ENCODE assay signal across 15 cellular contexts in the genomic region with DNA sequence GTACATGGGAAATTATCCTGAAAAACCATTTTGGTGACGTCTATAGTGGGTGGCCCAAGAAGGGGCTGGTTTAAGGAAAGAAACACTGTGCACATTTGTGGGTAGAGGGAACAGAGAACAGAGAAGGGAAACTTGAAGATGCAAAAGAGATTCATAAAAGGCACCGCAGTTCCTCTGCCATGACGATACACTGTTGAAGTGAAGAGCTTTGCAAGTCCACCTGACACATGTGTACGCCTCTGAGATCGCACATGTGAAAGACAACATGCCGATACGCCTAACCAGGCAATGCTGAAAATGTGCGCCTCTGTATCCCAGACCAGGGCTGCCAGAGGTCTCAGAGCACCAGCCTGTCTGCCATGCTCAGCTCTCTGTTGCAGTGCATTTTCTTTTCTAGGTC.
DNase-seq lines count a peak whose midpoint lies in the region; ATAC-seq, FAIRE-seq and TF ChIP-seq lines count a peak whose summit lies in the region.
"Had no signal": no experiment of that assay in that cellular context is flagged by ENCODE, and none has a peak within 500 bp of the region (broad histone marks: within the 10 kb centered on the region; RNA-seq: fewer than 3 reads in every experiment).

No MANE protein-coding gene starts in this region.

- peak overlapping the region in 3 of 4 donors; percentile 0 to 74 (median 34) for H3K4me3 Mint-ChIP-seq in IgD-negative memory B cell
- H3K4me3 Mint-ChIP-seq: activated naive CD8-positive, alpha-beta T cell treated with anti-CD3 and anti-CD28 coated beads for 36 hours; dendritic cell treated with granulocyte-macrophage colony-stimulating factor and Interleukin-4, amounts not matched to agents 40 ng/mL and 50 ng/mL, for 4 days had no signal

- peak overlapping the region; percentile 42 to 73 (median 64) for H3K27ac Mint-ChIP-seq in IgD-negative memory B cell
- H3K27ac Mint-ChIP-seq: activated naive CD8-positive, alpha-beta T cell treated with anti-CD3 and anti-CD28 coated beads for 36 hours had no signal

- H3K27me3 Mint-ChIP-seq in IgD-negative memory B cell: no peaks in the 10 kb centered on the region
- H3K27me3 Mint-ChIP-seq: activated naive CD8-positive, alpha-beta T cell treated with anti-CD3 and anti-CD28 coated beads for 36 hours; dendritic cell treated with granulocyte-macrophage colony-stimulating factor and Interleukin-4, amounts not matched to agents 40 ng/mL and 50 ng/mL, for 4 days had no signal

- H3K4me1 Mint-ChIP-seq in IgD-negative memory B cell: peaks cover 18 to 27% (median 21%) of the 10 kb centered on the region in 3 donors
- H3K4me1 Mint-ChIP-seq: activated naive CD8-positive, alpha-beta T cell treated with anti-CD3 and anti-CD28 coated beads for 36 hours had no signal

- DNase-seq in DMS 273 (lab: John Stamatoyannopoulos, UW; ENCODE audit: unreplicated experiment): no peak
- DNase-seq in activated CD8-positive, alpha-beta memory T cell treated with anti-CD3 and anti-CD28 coated beads, Interleukin-2, amount 50 U/mL, for 48 hours: no peak
- DNase-seq in SIG-M5 treated with dmso at 0.1 percent for 504 hours (lab: John Stamatoyannopoulos, UW; ENCODE audit: unreplicated experiment): no peak
- DNase-seq in H54 (ENCODE audit: insufficient read length, low spot score): no peak
- DNase-seq: activated CD4-positive, alpha-beta T cell treated with anti-CD3 and anti-CD28 coated beads, Interleukin-2, amount 50 U/mL, for 4 hours; activated naive CD8-positive, alpha-beta T cell treated with anti-CD3 and anti-CD28 coated beads for 36 hours; heart right ventricle; midbrain; NCI-H2171; Right ventricle myocardium superior had no signal

- peaks cover 4% of the 10 kb centered on the region for H3K36me3 Mint-ChIP-seq in IgD-negative memory B cell

- ATAC-seq in GM18502 (IDR thresholded peaks at IDR 0.05; ENCODE audit: poor library complexity, unreplicated experiment) (peak; percentile 96), GM19468 (IDR thresholded peaks at IDR 0.05; ENCODE audit: extremely low read depth, unreplicated experiment) (peak; percentile 97), HG02943 (IDR thresholded peaks at IDR 0.05; ENCODE audit: low read depth, unreplicated experiment) (peak; percentile 86)

- TF ChIP-seq POLR2A in H54 (IDR thresholded peaks at IDR 0.05; ENCODE audit: low read depth, low read length): no peak

- no peak for FAIRE-seq in H54 (lab: Jason Lieb, UNC)

- H3K9me3 Mint-ChIP-seq in IgD-negative memory B cell: no peaks in the 10 kb centered on the region
- H3K9me3 Mint-ChIP-seq: activated naive CD8-positive, alpha-beta T cell treated with anti-CD3 and anti-CD28 coated beads for 36 hours; dendritic cell treated with granulocyte-macrophage colony-stimulating factor and Interleukin-4, amounts not matched to agents 40 ng/mL and 50 ng/mL, for 4 days had no signal
